Comparison of ENCODE assay signal across 16 cellular contexts in the genomic region with DNA sequence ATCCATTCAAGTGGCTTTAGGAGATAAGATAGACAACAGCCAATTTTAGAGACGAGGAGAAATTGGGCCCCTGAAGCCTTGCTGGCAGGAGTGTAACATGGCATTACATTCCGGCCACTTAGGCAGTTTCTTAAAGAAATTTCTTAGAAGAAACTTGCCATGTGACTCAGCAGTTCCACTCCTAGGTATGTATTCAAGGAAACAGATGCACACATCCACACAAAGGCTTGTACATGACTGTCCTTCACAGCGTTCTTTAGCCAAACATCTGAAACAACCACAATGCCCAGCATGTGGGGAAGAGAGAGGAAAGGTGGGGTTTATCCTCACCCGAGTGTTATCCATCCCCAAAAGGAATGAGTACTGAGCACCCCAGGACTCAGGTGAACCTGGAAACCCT.
DNase-seq lines count a peak whose midpoint lies in the region; TF ChIP-seq lines count a peak whose summit lies in the region.
"Had no signal": no experiment of that assay in that cellular context is flagged by ENCODE, and none has a peak within 500 bp of the region (broad histone marks: within the 10 kb centered on the region; RNA-seq: fewer than 3 reads in every experiment).

No MANE protein-coding gene starts in this region.

- no peak for TF ChIP-seq CTCF in smooth muscle cell (IDR thresholded peaks at IDR 0.05; ENCODE audit: borderline replicate concordance, insufficient read depth, poor library complexity, severe bottlenecking)

- H3F3A ChIP-seq in smooth muscle cell (ENCODE audit: low read depth) = peaks cover 13% of the 10 kb centered on the region

- no peak overlapping the region for H3K4me3 ChIP-seq in SJSA1
- H3K4me3 ChIP-seq in smooth muscle cell = no peak overlapping the region

- H3K36me3 ChIP-seq in SJSA1 = no peaks in the 10 kb centered on the region
- H3K36me3 ChIP-seq in smooth muscle cell (ENCODE audit: low read depth) = peaks cover 6% of the 10 kb centered on the region

- 38% methylated on average over 4 of the region's 4 CpGs for WGBS in smooth muscle cell (ENCODE audit: low lambda C conversion rate)

- H3K27me3 ChIP-seq in SJSA1 (replicated peaks) (no peaks in the 10 kb centered on the region), smooth muscle cell (ENCODE audit: low read depth) (no peaks in the 10 kb centered on the region)

- no peaks in the 10 kb centered on the region for H3K27me3 Mint-ChIP-seq in activated CD4-positive, alpha-beta memory T cell treated with anti-CD3 and anti-CD28 coated beads for 36 hours
- H3K27me3 Mint-ChIP-seq in activated CD4-positive, alpha-beta memory T cell treated with anti-CD3 and anti-CD28 coated beads, Interleukin-2, amount 10 ng/mL, durations not matched to agents 7 days and 5 days = no peaks in the 10 kb centered on the region
- H3K27me3 Mint-ChIP-seq: effector memory CD8-positive, alpha-beta T cell had no signal

- H3K4me3 Mint-ChIP-seq in activated CD4-positive, alpha-beta memory T cell treated with anti-CD3 and anti-CD28 coated beads for 36 hours = no peak overlapping the region
- no peak overlapping the region for H3K4me3 Mint-ChIP-seq in activated CD4-positive, alpha-beta memory T cell treated with anti-CD3 and anti-CD28 coated beads, Interleukin-2, amount 10 ng/mL, durations not matched to agents 7 days and 5 days
- H3K4me3 Mint-ChIP-seq: effector memory CD8-positive, alpha-beta T cell; neural crest cell had no signal

- CTCF ChIA-PET in activated CD4-positive, alpha-beta memory T cell treated with anti-CD3 and anti-CD28 coated beads for 36 hours (lab: Charles Lee) = no interaction called here
- CTCF ChIA-PET in activated CD4-positive, alpha-beta memory T cell treated with anti-CD3 and anti-CD28 coated beads, Interleukin-2, amount 10 ng/mL, durations not matched to agents 7 days and 5 days (lab: Charles Lee) = no interaction called here

- no peak for DNase-seq in activated CD4-positive, alpha-beta memory T cell treated with anti-CD3 and anti-CD28 coated beads for 36 hours
- DNase-seq in activated CD4-positive, alpha-beta memory T cell treated with anti-CD3 and anti-CD28 coated beads, Interleukin-2, amount 10 ng/mL, durations not matched to agents 7 days and 5 days = no peak
- DNase-seq in SJSA1 (ENCODE audit: low read depth in 1 of 2, low spot score in 2 of 2) (peak; percentile 20 to 41), dermis blood vessel endothelial cell (peak; percentile 86), smooth muscle cell (lab: John Stamatoyannopoulos, UW; ENCODE audit: unreplicated experiment) (no peak), NCI-H526 (lab: John Stamatoyannopoulos, UW) (no peak), inferior parietal cortex (ENCODE audit: extremely low spot score) (no peak), T-helper 9 cell (no peak)
- DNase-seq: activated CD4-positive, CD25-positive, alpha-beta regulatory T cell; C1 segment of cervical spinal cord; effector memory CD8-positive, alpha-beta T cell; NCI-H1436 treated with DMSO at 0.1 percent for 48 hours; NCI-H2227 treated with DMSO at 0.1 percent for 48 hours; NK-92 treated with Interleukin-12 subunit alpha and Interleukin-12 subunit beta, amount 100 ng/mL, for 24 hours; stimulated activated naive CD4-positive, alpha-beta T cell treated with Interleukin-2 at 50 U/mL for 16 hours had no signal

- POLR2A ChIA-PET in activated CD4-positive, alpha-beta memory T cell treated with anti-CD3 and anti-CD28 coated beads for 36 hours (lab: Charles Lee) = no interaction called here
- POLR2A ChIA-PET in activated CD4-positive, alpha-beta memory T cell treated with anti-CD3 and anti-CD28 coated beads, Interleukin-2, amount 10 ng/mL, durations not matched to agents 7 days and 5 days (lab: Charles Lee) = no interaction called here

- H3K9me3 Mint-ChIP-seq in activated CD4-positive, alpha-beta memory T cell treated with anti-CD3 and anti-CD28 coated beads for 36 hours = peaks cover 28% of the 10 kb centered on the region
- H3K9me3 Mint-ChIP-seq in activated CD4-positive, alpha-beta memory T cell treated with anti-CD3 and anti-CD28 coated beads, Interleukin-2, amount 10 ng/mL, durations not matched to agents 7 days and 5 days = peaks cover 28% of the 10 kb centered on the region

- H3K4me1 Mint-ChIP-seq in activated CD4-positive, alpha-beta memory T cell treated with anti-CD3 and anti-CD28 coated beads for 36 hours (ENCODE audit: low read depth) = peaks cover 54% of the 10 kb centered on the region
- H3K4me1 Mint-ChIP-seq in activated CD4-positive, alpha-beta memory T cell treated with anti-CD3 and anti-CD28 coated beads, Interleukin-2, amount 10 ng/mL, durations not matched to agents 7 days and 5 days = peaks cover 38% of the 10 kb centered on the region

- H3K27ac ChIP-seq in SJSA1 (peak overlapping the region; percentile 26; the same call in 1 of the 2 replicates), smooth muscle cell (ENCODE audit: low read depth) (peak overlapping the region; percentile 9)

- no peak overlapping the region for H3K4me2 ChIP-seq in smooth muscle cell

- H3K27ac Mint-ChIP-seq in activated CD4-positive, alpha-beta memory T cell treated with anti-CD3 and anti-CD28 coated beads for 36 hours = peak overlapping the region; percentile 50
- H3K27ac Mint-ChIP-seq in activated CD4-positive, alpha-beta memory T cell treated with anti-CD3 and anti-CD28 coated beads, Interleukin-2, amount 10 ng/mL, durations not matched to agents 7 days and 5 days = no peak overlapping the region

- intact Hi-C loops in activated CD4-positive, alpha-beta memory T cell treated with anti-CD3 and anti-CD28 coated beads for 36 hours (cut with micrococcal nuclease) = no loop called here

- H4K20me1 ChIP-seq in smooth muscle cell (ENCODE audit: low read depth) = no peaks in the 10 kb centered on the region

- H3K36me3 Mint-ChIP-seq in activated CD4-positive, alpha-beta memory T cell treated with anti-CD3 and anti-CD28 coated beads for 36 hours = peaks cover 36% of the 10 kb centered on the region
- peaks cover 30% of the 10 kb centered on the region for H3K36me3 Mint-ChIP-seq in activated CD4-positive, alpha-beta memory T cell treated with anti-CD3 and anti-CD28 coated beads, Interleukin-2, amount 10 ng/mL, durations not matched to agents 7 days and 5 days (ENCODE audit: low read depth)

- H3K9ac ChIP-seq in smooth muscle cell (ENCODE audit: low read depth) = no peak overlapping the region

- no peak overlapping the region for H2AFZ ChIP-seq in smooth muscle cell (ENCODE audit: low read depth)

- H3K79me2 ChIP-seq in smooth muscle cell (ENCODE audit: low read depth) = no peaks in the 10 kb centered on the region

- H3K9me3 ChIP-seq in SJSA1 (replicated peaks) = peaks cover 7% of the 10 kb centered on the region
- H3K9me3 ChIP-seq in smooth muscle cell (replicated peaks; ENCODE audit: low read depth) = no peaks in the 10 kb centered on the region

- H3K4me1 ChIP-seq in SJSA1 (replicated peaks) = peaks cover 32% of the 10 kb centered on the region
- H3K4me1 ChIP-seq in smooth muscle cell (ENCODE audit: low read depth) = peaks cover 11% of the 10 kb centered on the region

Comparison
In these comparisons a context has a peak if more than half of its experiments do, and no peak if none do; other contexts are left out.
1. DNase-seq: peak in SJSA1 (2 of 2) and dermis blood vessel endothelial cell (single experiment); none in activated CD4-positive, alpha-beta memory T cell treated with anti-CD3 and anti-CD28 coated beads for 36 hours (single experiment), activated CD4-positive, alpha-beta memory T cell treated with anti-CD3 and anti-CD28 coated beads, Interleukin-2, amount 10 ng/mL, durations not matched to agents 7 days and 5 days (single experiment), smooth muscle cell (single experiment), NCI-H526 (0 of 2), inferior parietal cortex (single experiment) and T-helper 9 cell (single experiment).